8 cellular contexts compared by ENCODE assay signal in the genomic region with DNA sequence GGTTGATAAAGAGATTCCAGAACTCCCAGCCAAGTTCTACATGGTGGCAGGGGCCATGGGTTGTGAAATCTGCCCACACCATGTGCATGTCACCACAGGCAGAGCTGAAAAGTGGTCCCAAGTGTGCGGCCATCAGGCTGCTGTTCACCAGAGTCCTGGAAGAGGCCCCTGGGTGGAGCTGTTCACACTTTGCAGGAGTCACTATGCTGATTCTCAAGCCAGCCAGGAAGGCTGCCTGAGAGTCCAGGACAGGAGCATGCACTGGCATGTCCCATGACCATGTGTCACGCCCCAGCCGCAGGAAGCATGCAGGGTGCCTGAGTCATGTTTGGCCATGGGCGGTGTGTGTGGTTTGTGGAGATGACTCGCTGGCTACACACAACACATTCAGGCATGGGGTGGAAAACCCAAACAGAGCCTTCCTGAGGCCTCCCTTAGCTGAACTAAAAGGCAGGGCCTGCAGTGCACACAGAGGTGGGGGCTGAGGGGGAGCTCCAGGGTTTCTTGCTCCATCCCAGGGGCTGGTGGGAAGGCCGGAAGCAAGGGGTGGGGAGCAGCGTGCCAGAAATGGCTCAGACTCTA. TPM values are rescaled to one million over a fixed set of nuclear protein-coding genes. Genes with fewer than 3 reads are reported as not detected.
DNase-seq lines count a peak whose midpoint lies in the region; ATAC-seq and TF ChIP-seq lines count a peak whose summit lies in the region.

No MANE protein-coding gene starts in this region.

- DNase-seq in GM04504 (ENCODE audit: low read depth) (peak; percentile 98), Panc1 (ENCODE audit: low read depth, low spot score) (peak; percentile 91), foreskin fibroblast (peak; percentile 100), sciatic nerve (ENCODE audit: low spot score) (peak; percentile 83), NCI-H146 (lab: John Stamatoyannopoulos, UW) (no peak), NCI-H1694 (lab: John Stamatoyannopoulos, UW) (no peak)
- DNase-seq in activated T-helper 2 cell treated with anti-CD3 and anti-CD28 coated beads, Interferon-gamma antibody, Interleukin-2, Interleukin-4, amounts not matched to agents 10 μg/mL and 5 μg/mL and 100 μg/mL, durations not matched to agents 14 hours and 24 hours and 36 hours (ENCODE audit: low spot score): peak; percentile 75

- H3K27ac ChIP-seq in Panc1 (ENCODE audit: low read length): peak overlapping the region; percentile 85

- no peaks in the 10 kb centered on the region for H3K27me3 ChIP-seq in Panc1 (ENCODE audit: control insufficient read depth, insufficient read depth, low read length)

- peak overlapping the region; percentile 61 for H3K4me3 Mint-ChIP-seq in activated T-helper 2 cell treated with anti-CD3 and anti-CD28 coated beads, Interferon-gamma antibody, Interleukin-2, Interleukin-4, amounts not matched to agents 10 μg/mL and 5 μg/mL and 100 μg/mL, durations not matched to agents 14 hours and 24 hours and 36 hours (ENCODE audit: low read depth)

- TF ChIP-seq CTCF in Panc1 (IDR thresholded peaks at IDR 0.05) (no peak), foreskin fibroblast (IDR thresholded peaks at IDR 0.05; ENCODE audit: low read depth, low read length) (peak; percentile 39)

- no TSS peak for BruUV-seq in Panc1 (replicated peaks; lab: Mats Ljungman, UMichigan)

- ATAC-seq in HG02840 (IDR thresholded peaks at IDR 0.05; ENCODE audit: low FRiP score, unreplicated experiment) (peak; percentile 58), Panc1 (peak; percentile 72), sciatic nerve (peak; percentile 85)

- no peaks in the 10 kb centered on the region for H3K27me3 Mint-ChIP-seq in activated T-helper 2 cell treated with anti-CD3 and anti-CD28 coated beads, Interferon-gamma antibody, Interleukin-2, Interleukin-4, amounts not matched to agents 10 μg/mL and 5 μg/mL and 100 μg/mL, durations not matched to agents 14 hours and 24 hours and 36 hours (ENCODE audit: low read depth)

- H3K36me3 Mint-ChIP-seq in activated T-helper 2 cell treated with anti-CD3 and anti-CD28 coated beads, Interferon-gamma antibody, Interleukin-2, Interleukin-4, amounts not matched to agents 10 μg/mL and 5 μg/mL and 100 μg/mL, durations not matched to agents 14 hours and 24 hours and 36 hours (ENCODE audit: low read depth): no peaks in the 10 kb centered on the region

- H3K27ac Mint-ChIP-seq in activated T-helper 2 cell treated with anti-CD3 and anti-CD28 coated beads, Interferon-gamma antibody, Interleukin-2, Interleukin-4, amounts not matched to agents 10 μg/mL and 5 μg/mL and 100 μg/mL, durations not matched to agents 14 hours and 24 hours and 36 hours: peak overlapping the region; percentile 83

- peaks cover 25% of the 10 kb centered on the region for H3K4me1 Mint-ChIP-seq in activated T-helper 2 cell treated with anti-CD3 and anti-CD28 coated beads, Interferon-gamma antibody, Interleukin-2, Interleukin-4, amounts not matched to agents 10 μg/mL and 5 μg/mL and 100 μg/mL, durations not matched to agents 14 hours and 24 hours and 36 hours (ENCODE audit: low read depth)

- intact Hi-C loops in Panc1 (cut with micrococcal nuclease; ENCODE audit: unreplicated experiment): no loop called here
- intact Hi-C loops in activated T-helper 2 cell treated with anti-CD3 and anti-CD28 coated beads, Interferon-gamma antibody, Interleukin-2, Interleukin-4, amounts not matched to agents 10 μg/mL and 5 μg/mL and 100 μg/mL, durations not matched to agents 14 hours and 24 hours and 36 hours (cut with micrococcal nuclease): loop anchor here (1.0 to 2.0 kb wide), 3 partner anchors 28 to 75 kb away; partner anchors contain the start of gene OGFOD2
- intact Hi-C loops in sciatic nerve (cut with DNase I): loop anchor here (5.0 kb wide), 1 partner anchor 64 kb away; no protein-coding TSS in a partner anchor

- CTCF ChIA-PET in Panc1 (lab: Charles Lee): interaction anchor here (0.6 to 1.0 kb wide), 2 partner anchors 21 to 48 kb away, joined by 8 to 13 read pairs; no protein-coding TSS in a partner anchor

- POLR2A ChIA-PET in Panc1 (lab: Charles Lee): interaction anchor here (0.5 to 0.7 kb wide), 2 partner anchors 22 to 54 kb away, joined by 6 read pairs; no protein-coding TSS in a partner anchor

- H3K4me3 ChIP-seq in Panc1 (ENCODE audit: low read depth in 2 of 2, low read length in 2 of 2) (no peak overlapping the region), foreskin fibroblast (ENCODE audit: low read depth in 1 of 2, low read length in 2 of 2) (no peak overlapping the region)

- in situ Hi-C loops in Panc1 (cut with HindIII; ENCODE audit: low pct_unique_long_range_greater_than_20kb, low sequenced_read_pairs): no loop called here

- no peaks in the 10 kb centered on the region for H3K9me3 ChIP-seq in Panc1 (ENCODE audit: control insufficient read depth, insufficient read depth, low read depth, low read length)

- no peaks in the 10 kb centered on the region for H3K9me3 Mint-ChIP-seq in activated T-helper 2 cell treated with anti-CD3 and anti-CD28 coated beads, Interferon-gamma antibody, Interleukin-2, Interleukin-4, amounts not matched to agents 10 μg/mL and 5 μg/mL and 100 μg/mL, durations not matched to agents 14 hours and 24 hours and 36 hours

- H3K4me1 ChIP-seq in Panc1 (ENCODE audit: control insufficient read depth, insufficient read depth, low read length): peaks cover 67% of the 10 kb centered on the region

- no peaks in the 10 kb centered on the region for H3K36me3 ChIP-seq in Panc1 (ENCODE audit: control insufficient read depth, insufficient read depth, low read length)

RNA-seq across cellular contexts. Expression of gene ABCB9, which starts 19.5 kb away (rescaled TPM):
- total RNA-seq in Panc1 (2021; ENCODE audit: unreplicated experiment): 32.7 TPM
- polyA plus RNA-seq in Panc1 (2012; ENCODE audit: insufficient read length): 31.5 TPM
- total RNA-seq in activated T-helper 2 cell treated with anti-CD3 and anti-CD28 coated beads, Interferon-gamma antibody, Interleukin-2, Interleukin-4, amounts not matched to agents 10 μg/mL and 5 μg/mL and 100 μg/mL, durations not matched to agents 14 hours and 24 hours and 36 hours: 4.4 and 5.4 TPM in 2 replicates
- total RNA-seq in sciatic nerve: 7.3 TPM

RNA-seq across cellular contexts. Expression of gene OGFOD2, which starts 28.3 kb away (rescaled TPM):
- total RNA-seq in Panc1 (2021; ENCODE audit: unreplicated experiment): 32.0 TPM
- polyA plus RNA-seq in Panc1 (2012; ENCODE audit: insufficient read length): 37.7 TPM
- 20.3 and 21.3 TPM in 2 replicates for total RNA-seq in activated T-helper 2 cell treated with anti-CD3 and anti-CD28 coated beads, Interferon-gamma antibody, Interleukin-2, Interleukin-4, amounts not matched to agents 10 μg/mL and 5 μg/mL and 100 μg/mL, durations not matched to agents 14 hours and 24 hours and 36 hours
- total RNA-seq in sciatic nerve: 12.8 TPM

RNA-seq across cellular contexts. Expression of gene ARL6IP4, which starts 33.7 kb away (rescaled TPM):
- total RNA-seq in Panc1 (2021; ENCODE audit: unreplicated experiment): 184 TPM
- 324 TPM for polyA plus RNA-seq in Panc1 (2012; ENCODE audit: insufficient read length)
- 161 and 168 TPM in 2 replicates for total RNA-seq in activated T-helper 2 cell treated with anti-CD3 and anti-CD28 coated beads, Interferon-gamma antibody, Interleukin-2, Interleukin-4, amounts not matched to agents 10 μg/mL and 5 μg/mL and 100 μg/mL, durations not matched to agents 14 hours and 24 hours and 36 hours
- 136 TPM for total RNA-seq in sciatic nerve

RNA-seq across cellular contexts. Expression of gene VPS37B, which starts 50.9 kb away (rescaled TPM):
- total RNA-seq in Panc1 (2021; ENCODE audit: unreplicated experiment) (76.7 TPM), sciatic nerve (24.8 TPM)
- polyA plus RNA-seq in Panc1 (2012; ENCODE audit: insufficient read length): 70.8 TPM
- 11.5 and 11.7 TPM in 2 replicates for total RNA-seq in activated T-helper 2 cell treated with anti-CD3 and anti-CD28 coated beads, Interferon-gamma antibody, Interleukin-2, Interleukin-4, amounts not matched to agents 10 μg/mL and 5 μg/mL and 100 μg/mL, durations not matched to agents 14 hours and 24 hours and 36 hours

Comparison
In these comparisons a context has a peak if more than half of its experiments do, and no peak if none do; other contexts are left out.
1. DNase-seq: peak in GM04504 (single experiment), Panc1 (single experiment), activated T-helper 2 cell treated with anti-CD3 and anti-CD28 coated beads, Interferon-gamma antibody, Interleukin-2, Interleukin-4, amounts not matched to agents 10 μg/mL and 5 μg/mL and 100 μg/mL, durations not matched to agents 14 hours and 24 hours and 36 hours (single experiment), foreskin fibroblast (2 of 2) and sciatic nerve (single experiment); none in NCI-H146 (single experiment) and NCI-H1694 (single experiment).
2. Peak in every context shown above with its lines, with median percentiles within 50 percentile points of each other: ATAC-seq.